Comparison of ENCODE assay signal across 9 cellular contexts in genomic region chr2:100730290-100730868, GRCh38.
DNase-seq lines count a peak whose midpoint lies in the region; ATAC-seq, FAIRE-seq and TF ChIP-seq lines count a peak whose summit lies in the region.
"Had no signal": no experiment of that assay in that cellular context is flagged by ENCODE, and none has a peak within 500 bp of the region (broad histone marks: within the 10 kb centered on the region; RNA-seq: fewer than 3 reads in every experiment).

No MANE protein-coding gene starts in this region.

- H3K9me3 Mint-ChIP-seq in stimulated activated naive B cell treated with anti-CD40 and anti-IgM and Interleukin-4, amounts not matched to agents 10 μg/mL and 1 μg/mL and 100 μg/mL, for 72 hours, result peaks cover 4 to 7% of the 10 kb centered on the region in 2 donors

- H3K9me3 ChIP-seq in GM12878 (replicated peaks; ENCODE audit: control insufficient read depth, insufficient read depth, low read length), result no peaks in the 10 kb centered on the region

- whole genome bisulfite sequencing in GM12878 (ENCODE audit: insufficient coverage, insufficient replicate concordance, low lambda C conversion rate, missing lambda C conversion rate), result 0% methylated on average over 4 of the region's 6 CpGs

- no peak overlapping the region for H3K4me3 Mint-ChIP-seq in stimulated activated naive B cell treated with anti-CD40 and anti-IgM and Interleukin-4, amounts not matched to agents 10 μg/mL and 1 μg/mL and 100 μg/mL, for 72 hours
- H3K4me3 Mint-ChIP-seq: central memory CD8-positive, alpha-beta T cell had no signal

- H3K79me2 ChIP-seq in GM12878 (ENCODE audit: control insufficient read depth, insufficient read depth, low read length), result no peaks in the 10 kb centered on the region

- intact Hi-C loops in GM12878 (cut with micrococcal nuclease; ENCODE audit: unreplicated experiment), result loop anchor here (2.0 kb wide), 2 partner anchors 20 to 254 kb away; no protein-coding TSS in a partner anchor

- RAD21 ChIA-PET in GM12878 (lab: Charles Lee; ENCODE audit: unreplicated experiment), result interaction anchor here (1.1 kb wide), 1 partner anchor 247 kb away, joined by 3 read pairs; no protein-coding TSS in a partner anchor

- no TSS peak for BruUV-seq in GM12878 (replicated peaks; lab: Mats Ljungman, UMichigan)

- peaks cover 34 to 49% of the 10 kb centered on the region in 2 donors for H3K27me3 Mint-ChIP-seq in stimulated activated naive B cell treated with anti-CD40 and anti-IgM and Interleukin-4, amounts not matched to agents 10 μg/mL and 1 μg/mL and 100 μg/mL, for 72 hours

- no peaks in the 10 kb centered on the region for H3K36me3 Mint-ChIP-seq in stimulated activated naive B cell treated with anti-CD40 and anti-IgM and Interleukin-4, amounts not matched to agents 10 μg/mL and 1 μg/mL and 100 μg/mL, for 72 hours

- no peak overlapping the region for H3K9ac ChIP-seq in GM12878 (ENCODE audit: control insufficient read depth, insufficient read depth, low read length)

- POLR2A ChIA-PET in RWPE1 (lab: Yijun Ruan, JAX; ENCODE audit: low non-redundant PET) (no interaction called here), GM12878 (lab: Charles Lee) (no interaction called here)

- H3K27me3 ChIP-seq in GM12878 (replicated peaks in 1 of 2; ENCODE audit: control insufficient read depth in 2 of 2, insufficient read depth in 2 of 2, low read length in 1 of 2), result 0 out of 4 replicates have a peak, but pooled peaks cover 0 to 2% of the 10 kb centered on the region in 2 experiments
- no peaks in the 10 kb centered on the region for H3K27me3 ChIP-seq in kidney epithelial cell (ENCODE audit: control insufficient read depth, insufficient read depth, low read length)

- no peak overlapping the region for H2AFZ ChIP-seq in GM12878 (ENCODE audit: control insufficient read depth, low read depth, low read length)

- TF ChIP-seq RAD21 in GM12878 (IDR thresholded peaks at IDR 0.05; ENCODE audit: insufficient read depth, low read depth, low read length), result peak; percentile 50

- H3K4me1 ChIP-seq in GM12878 (ENCODE audit: control insufficient read depth, insufficient read depth, low read length), result no peaks in the 10 kb centered on the region

- H3K27ac ChIP-seq in RWPE1 (0 out of 2 replicates have a peak overlapping the region, but pooled peaks have one; percentile 15), GM12878 (ENCODE audit: control insufficient read depth, insufficient read depth) (no peak overlapping the region)

- H3K27ac Mint-ChIP-seq in stimulated activated naive B cell treated with anti-CD40 and anti-IgM and Interleukin-4, amounts not matched to agents 10 μg/mL and 1 μg/mL and 100 μg/mL, for 72 hours, result no peak overlapping the region

- no peak for TF ChIP-seq EP300 in GM12878 (IDR thresholded peaks at IDR 0.05; ENCODE audit: borderline replicate concordance in 1 of 2, control insufficient read depth in 1 of 2, low read depth in 2 of 2, low read length in 2 of 2)

- H4K20me1 ChIP-seq in GM12878 (ENCODE audit: control insufficient read depth, insufficient read depth), result no peaks in the 10 kb centered on the region

- in situ Hi-C loops in GM12878 (cut with MboI), result loop anchor here (10.0 kb wide), 1 partner anchor 254 kb away; no protein-coding TSS in a partner anchor

- CTCF ChIA-PET in RWPE1 (lab: Yijun Ruan, JAX), result interaction anchor here (0.6 to 2.3 kb wide), 10 partner anchors 59 to 624 kb away, joined by 3 to 9 read pairs (median 4); no protein-coding TSS in a partner anchor
- CTCF ChIA-PET in GM12878 (lab: Yijun Ruan, JAX), result interaction anchor here (0.6 to 1.7 kb wide), 6 partner anchors 8 to 541 kb away, joined by 3 to 7 read pairs (median 4); no protein-coding TSS in a partner anchor

- H3K36me3 ChIP-seq in GM12878 (ENCODE audit: control insufficient read depth in 2 of 2, insufficient read depth in 2 of 2, low read length in 1 of 2), result no peaks in the 10 kb centered on the region
- no peaks in the 10 kb centered on the region for H3K36me3 ChIP-seq in kidney epithelial cell (ENCODE audit: control insufficient read depth, insufficient read depth, low read length)

- no peak for FAIRE-seq in GM12878 (lab: Jason Lieb, UNC)

- H3K4me3 ChIP-seq in GM12878 (no peak overlapping the region), kidney epithelial cell (ENCODE audit: low read depth, low read length) (no peak overlapping the region)

- no peak overlapping the region for H3K4me2 ChIP-seq in GM12878 (ENCODE audit: control insufficient read depth, insufficient read depth)

- DNase-seq in activated effector memory CD4-positive, alpha-beta T cell treated with anti-CD3 and anti-CD28 coated beads, Interleukin-2, amount 50 U/mL, for 16 hours, result peak; percentile 66
- no peak for DNase-seq in activated effector memory CD4-positive, alpha-beta T cell treated with Interleukin-2 at 50 U/mL for 16 hours
- peak; percentile 70 for DNase-seq in RWPE1 (ENCODE audit: low spot score)
- DNase-seq in GM12878 (ENCODE audit: low read depth, low spot score), result no peak
- peak; percentile 32 for DNase-seq in kidney epithelial cell (ENCODE audit: low read depth)
- peak; percentile 9 for DNase-seq in stimulated activated naive B cell treated with anti-CD40 and anti-IgM and Interleukin-4, amounts not matched to agents 10 μg/mL and 1 μg/mL and 100 μg/mL, for 72 hours
- DNase-seq in NCI-H2227 (lab: John Stamatoyannopoulos, UW; ENCODE audit: unreplicated experiment), result no peak

- SMC1A ChIA-PET in GM12878 (lab: Charles Lee; ENCODE audit: uncharacterized antibody, unreplicated experiment), result interaction anchor here (0.6 kb wide), 1 partner anchor 1076 kb away, joined by 3 read pairs; no protein-coding TSS in a partner anchor

- ATAC-seq in GM12878 (no peak), HG03571 (IDR thresholded peaks at IDR 0.05; ENCODE audit: unreplicated experiment) (no peak)
- peak; percentile 38 to 59 for ATAC-seq in stimulated activated naive B cell treated with anti-CD40 and anti-IgM and Interleukin-4, amounts not matched to agents 10 μg/mL and 1 μg/mL and 100 μg/mL, for 72 hours (replicated peaks)

- TF ChIP-seq CTCF in RWPE1 (conservative IDR thresholded peaks at IDR 0.05; ENCODE audit: low read depth) (peak; percentile 60), GM12878 (IDR thresholded peaks at IDR 0.05 in 2 of 3, conservative IDR thresholded peaks at IDR 0.05 in 1 of 3; ENCODE audit: control insufficient read depth in 2 of 3, extremely low read depth in 1 of 3, insufficient read depth in 1 of 3, low read depth in 3 of 3, low read length in 3 of 3) (peak; percentile 28 to 40 (median 38); a peak in 5 of 6 replicates), kidney epithelial cell (IDR thresholded peaks at IDR 0.05; ENCODE audit: insufficient read depth, low read length, poor library complexity, severe bottlenecking) (peak; percentile 66)

- no peaks in the 10 kb centered on the region for H3K4me1 Mint-ChIP-seq in stimulated activated naive B cell treated with anti-CD40 and anti-IgM and Interleukin-4, amounts not matched to agents 10 μg/mL and 1 μg/mL and 100 μg/mL, for 72 hours
- H3K4me1 Mint-ChIP-seq: central memory CD8-positive, alpha-beta T cell had no signal

- no peak for TF ChIP-seq POLR2A in GM12878 (IDR thresholded peaks at IDR 0.05; ENCODE audit: low read depth, low read length)

TF ChIP-seq in GM12878, 131 proteins besides CTCF, POLR2A, EP300 and RAD21:
- TF ChIP-seq SMC3 (IDR thresholded peaks at IDR 0.05; ENCODE audit: borderline replicate concordance, low read length) (peak; percentile 34; the same call in 1 of the 2 replicates), KDM1A (IDR thresholded peaks at IDR 0.05; ENCODE audit: borderline replicate concordance) (no peak)
TF ChIP-seq in GM12878: peak in this region for 1.

Comparison
In these comparisons a context has a peak if more than half of its experiments do, and no peak if none do; other contexts are left out.
1. DNase-seq: peak in activated effector memory CD4-positive, alpha-beta T cell treated with anti-CD3 and anti-CD28 coated beads, Interleukin-2, amount 50 U/mL, for 16 hours (single experiment), RWPE1 (single experiment), kidney epithelial cell (single experiment) and stimulated activated naive B cell treated with anti-CD40 and anti-IgM and Interleukin-4, amounts not matched to agents 10 μg/mL and 1 μg/mL and 100 μg/mL, for 72 hours (single experiment); none in activated effector memory CD4-positive, alpha-beta T cell treated with Interleukin-2 at 50 U/mL for 16 hours (single experiment), GM12878 (single experiment) and NCI-H2227 (single experiment).
2. ATAC-seq: peak in stimulated activated naive B cell treated with anti-CD40 and anti-IgM and Interleukin-4, amounts not matched to agents 10 μg/mL and 1 μg/mL and 100 μg/mL, for 72 hours (2 of 2); none in GM12878 (single experiment) and HG03571 (single experiment).
3. Peak in every context shown above with its lines, with median percentiles within 50 percentile points of each other: CTCF ChIP-seq.